8 cellular contexts compared by ENCODE assay signal in genomic region chr16:29594926-29595838, GRCh38.
A peak's percentile ranks its signal among the peaks of the same experiment; 100 is the strongest.
DNase-seq lines count a peak whose midpoint lies in the region; ATAC-seq, FAIRE-seq and TF ChIP-seq lines count a peak whose summit lies in the region.
"Not testable (repeated sequence)": the region's sequence is repeated elsewhere in the genome, so short reads cannot be mapped to it uniquely, and the experiment has no call there.

No MANE protein-coding gene starts in this region.

- peak overlapping the region; percentile 77 for H3K9ac ChIP-seq in keratinocyte (ENCODE audit: control insufficient read depth, extremely low read depth, insufficient read depth, low read length)

- H4K20me1 ChIP-seq in keratinocyte (ENCODE audit: control insufficient read depth, extremely low read depth, insufficient read depth, low read length) = not testable (repeated sequence)

- H3K9me1 ChIP-seq in keratinocyte (ENCODE audit: control insufficient read depth, extremely low read depth, insufficient read depth, low read length) = not testable (repeated sequence)

- not testable (repeated sequence) for H3K36me3 ChIP-seq in keratinocyte (ENCODE audit: control insufficient read depth in 2 of 2, extremely low read depth in 1 of 2, insufficient read depth in 2 of 2, low read length in 2 of 2)

- peak overlapping the region; percentile 66 for H3K4me2 ChIP-seq in keratinocyte (ENCODE audit: control insufficient read depth, extremely low read depth, insufficient read depth, low read depth, low read length)

- peak overlapping the region; percentile 37 for H2AFZ ChIP-seq in keratinocyte (ENCODE audit: control insufficient read depth, low read length)

- FAIRE-seq in keratinocyte (lab: Jason Lieb, UNC) = not testable (repeated sequence)

- H3K4me3 ChIP-seq in keratinocyte (ENCODE audit: control insufficient read depth in 2 of 3, extremely low read depth in 1 of 3, insufficient read depth in 2 of 3, low read depth in 1 of 3, low read length in 3 of 3) = peak overlapping the region; percentile 48 to 64 (median 49)

- not testable (repeated sequence) for TF ChIP-seq CTCF in keratinocyte (optimal IDR thresholded peaks at IDR 0.05 in 1 of 3, IDR thresholded peaks at IDR 0.05 in 1 of 3, conservative IDR thresholded peaks at IDR 0.05 in 1 of 3; ENCODE audit: extremely low read depth in 1 of 3, insufficient read depth in 2 of 3, low read length in 3 of 3)

- H3K79me2 ChIP-seq in keratinocyte (ENCODE audit: control insufficient read depth, insufficient read depth, low read length) = peaks cover 33% of the 10 kb centered on the region

- not testable (repeated sequence) for H3K27me3 ChIP-seq in keratinocyte (ENCODE audit: control insufficient read depth, extremely low read depth, insufficient read depth, low read length)

- dilution Hi-C loops in keratinocyte (cut with MboI; ENCODE audit: extremely low pct_ligation_motif_present, low sequenced_read_pairs) = not testable (repeated sequence)

- not testable (repeated sequence) for H3K9me3 ChIP-seq in keratinocyte (ENCODE audit: control insufficient read depth, low read depth, low read length)

- peak overlapping the region; percentile 64 for H3K27ac ChIP-seq in keratinocyte (ENCODE audit: control insufficient read depth, insufficient read depth, low read length)

- H3K4me1 ChIP-seq in keratinocyte (ENCODE audit: control insufficient read depth, extremely low read depth, insufficient read depth, low read length) = not testable (repeated sequence)

- peak; percentile 65 for DNase-seq in AG08395 (ENCODE audit: low spot score)
- peak; percentile 67 for DNase-seq in NCI-H345 treated with DMSO at 0.1 percent for 48 hours (lab: John Stamatoyannopoulos, UW; ENCODE audit: unreplicated experiment)
- peak; percentile 92 for DNase-seq in activated CD4-positive, CD25-positive, alpha-beta regulatory T cell treated with anti-CD3 and anti-CD28 coated beads, Interleukin-2, amount 50 U/mL, for 72 hours
- peak; percentile 91 for DNase-seq in central memory CD4-positive, alpha-beta T cell
- DNase-seq in keratinocyte (ENCODE audit: low read depth, low spot score) = peak; percentile 72
- DNase-seq in stimulated activated CD4-positive, alpha-beta T cell treated with anti-CD3 and anti-CD28 coated beads, Interleukin-12 subunit alpha, Interleukin-12 subunit beta, amount 100 ng/mL, for 4 hours = peak; percentile 84

- peak; percentile 71 for ATAC-seq in GM19023 (IDR thresholded peaks at IDR 0.05; ENCODE audit: unreplicated experiment)
- peak; percentile 75 for ATAC-seq in HG03175 (IDR thresholded peaks at IDR 0.05; ENCODE audit: unreplicated experiment)

Comparison
In these comparisons a context has a peak if more than half of its experiments do, and no peak if none do; other contexts are left out.
1. Peak in every context shown above with its lines: DNase-seq, ATAC-seq, H3K4me3 ChIP-seq and H3K27ac ChIP-seq.